ENCODE assay signal across 10 cellular contexts in genomic region chr6:142838821-142839685, GRCh38.
DNase-seq lines count a peak whose midpoint lies in the region; ATAC-seq, FAIRE-seq and TF ChIP-seq lines count a peak whose summit lies in the region.
"Had no signal": no experiment of that assay in that cellular context is flagged by ENCODE, and none has a peak within 500 bp of the region (broad histone marks: within the 10 kb centered on the region; RNA-seq: fewer than 3 reads in every experiment).

No MANE protein-coding gene starts in this region.

- in situ Hi-C loops in HepG2 (cut with HindIII; ENCODE audit: extremely low pct_ligation_motif_present, low pct_unique_long_range_greater_than_20kb): no loop called here

- H3K27ac ChIP-seq in CD4-positive, alpha-beta T cell (ENCODE audit: low read depth, low read length): peak overlapping the region; percentile 47
- H3K27ac ChIP-seq in HepG2 (ENCODE audit: extremely low read length, insufficient read depth, low read length): peak overlapping the region; percentile 46
- H3K27ac ChIP-seq in tibial artery: no peak overlapping the region

- no peak overlapping the region for H2AFZ ChIP-seq in HepG2 (ENCODE audit: low read length)

- TF ChIP-seq CTCF in CD4-positive, alpha-beta T cell (IDR thresholded peaks at IDR 0.05): no peak
- TF ChIP-seq CTCF in HFFc6 (IDR thresholded peaks at IDR 0.05) (no peak), HepG2 (CRISPR knock-in tag; IDR thresholded peaks at IDR 0.05) (no peak), tibial artery (IDR thresholded peaks at IDR 0.05) (no peak)

- TF ChIP-seq EP300 in HepG2 (IDR thresholded peaks at IDR 0.05; ENCODE audit: low read depth in 2 of 2, low read length in 2 of 2) (peak in 1 of 2 experiments; percentile 35; a peak in 1 of 4 replicates), HepG2 (CRISPR knock-in tag; IDR thresholded peaks at IDR 0.05; ENCODE audit: borderline replicate concordance) (no peak)

- peaks cover 25% of the 10 kb centered on the region for H3K36me3 Mint-ChIP-seq in CD4-positive, alpha-beta T cell (ENCODE audit: low read depth)
- H3K36me3 Mint-ChIP-seq in HFFc6 (ENCODE audit: low read depth): peaks cover 9% of the 10 kb centered on the region; the same call in 1 of the 2 replicates
- H3K36me3 Mint-ChIP-seq in activated naive CD4-positive, alpha-beta T cell treated with anti-CD3 and anti-CD28 coated beads, Interleukin-2, amount 50 U/mL, for 72 hours: peaks cover 0 to 15% of the 10 kb centered on the region in 2 donors

- TF ChIP-seq RAD21 in HepG2 (CRISPR knock-in tag; IDR thresholded peaks at IDR 0.05): no peak

- POLR2A ChIA-PET in CD4-positive, alpha-beta T cell (lab: Charles Lee): interaction anchor here (1.0 to 11.3 kb wide), 9 partner anchors 9 to 107 kb away, joined by 3 to 323 read pairs (median 3); no protein-coding TSS in a partner anchor
- POLR2A ChIA-PET in HepG2 (lab: Yijun Ruan, JAX): interaction anchor here (1.1 to 1.5 kb wide), 2 partner anchors 88 to 107 kb away, joined by 4 read pairs; no protein-coding TSS in a partner anchor

- no peaks in the 10 kb centered on the region for H3K27me3 Mint-ChIP-seq in CD4-positive, alpha-beta T cell
- H3K27me3 Mint-ChIP-seq in HFFc6 (ENCODE audit: insufficient read depth): no peaks in the 10 kb centered on the region

- 0 out of 4 replicates have a peak, but pooled peaks of 1 of the 2 experiments have one; percentile 18 for TF ChIP-seq POLR2A in HepG2 (IDR thresholded peaks at IDR 0.05; ENCODE audit: insufficient read depth in 1 of 2, low read depth in 2 of 2, low read length in 2 of 2)

- intact Hi-C loops in CD4-positive, alpha-beta T cell (cut with DNase I, micrococcal nuclease): no loop called here
- intact Hi-C loops in HepG2 (cut with micrococcal nuclease; ENCODE audit: unreplicated experiment) (no loop called here), tibial artery (cut with DNase I; ENCODE audit: low total_unique reads) (no loop called here)

- H3K36me3 ChIP-seq in HepG2 (replicated peaks in 1 of 2; ENCODE audit: control insufficient read depth in 1 of 2, insufficient read depth in 2 of 2, low read length in 2 of 2) (no peaks in the 10 kb centered on the region), tibial artery (no peaks in the 10 kb centered on the region)

- ATAC-seq in CD4-positive, alpha-beta T cell (ENCODE audit: poor library complexity): no peak
- ATAC-seq in activated naive CD4-positive, alpha-beta T cell treated with anti-CD3 and anti-CD28 coated beads, Interleukin-2, amount 50 U/mL, for 72 hours: peak in 1 of 2 donors; percentile 23
- ATAC-seq in HepG2: peak; percentile 95

- no TSS peak for BruUV-seq in HepG2 (replicated peaks; lab: Mats Ljungman, UMichigan)

- no peaks in the 10 kb centered on the region for H3K9me3 ChIP-seq in CD4-positive, alpha-beta T cell (ENCODE audit: control insufficient read depth, low read length)
- no peaks in the 10 kb centered on the region for H3K9me3 ChIP-seq in HepG2 (ENCODE audit: low read length)
- no peaks in the 10 kb centered on the region for H3K9me3 ChIP-seq in tibial artery

- H3K4me2 ChIP-seq in HepG2 (ENCODE audit: low read depth, low read length): peak overlapping the region; percentile 52

- H3K79me2 ChIP-seq in HepG2 (ENCODE audit: insufficient read depth, low read length): no peaks in the 10 kb centered on the region

- peak overlapping the region; percentile 65 for H3K4me3 Mint-ChIP-seq in CD4-positive, alpha-beta T cell
- peak overlapping the region; percentile 39; the same call in 1 of the 2 replicates for H3K4me3 Mint-ChIP-seq in HFFc6

- WGBS in HepG2 (ENCODE audit: low lambda C conversion rate): 46% methylated on average over 7 of the region's 7 CpGs

- H3K4me1 ChIP-seq in HepG2 (ENCODE audit: insufficient read depth, low read length) (peaks cover 38% of the 10 kb centered on the region), tibial artery (peaks cover 0 to 47% (median 5%) of the 10 kb centered on the region in 4 donors)

- peak overlapping the region in 2 of 3 experiments; percentile 2; a peak in 1 of 6 replicates for H3K4me3 ChIP-seq in HepG2 (replicated peaks in 1 of 3; ENCODE audit: insufficient read depth in 1 of 3, low read depth in 2 of 3, low read length in 3 of 3)
- no peak overlapping the region for H3K4me3 ChIP-seq in tibial artery

- no peaks in the 10 kb centered on the region for H4K20me1 ChIP-seq in HepG2 (ENCODE audit: insufficient read depth, low read length)

- peaks cover 85% of the 10 kb centered on the region for H3K4me1 Mint-ChIP-seq in CD4-positive, alpha-beta T cell (ENCODE audit: low read depth)
- H3K4me1 Mint-ChIP-seq in HFFc6 (ENCODE audit: low read depth): peaks cover 79% of the 10 kb centered on the region

- CTCF ChIA-PET in CD4-positive, alpha-beta T cell (lab: Charles Lee): interaction anchor here (0.8 kb wide), 1 partner anchor 113 kb away, joined by 3 read pairs; no protein-coding TSS in a partner anchor
- CTCF ChIA-PET in HepG2 (lab: Yijun Ruan, JAX; ENCODE audit: low intra/inter-chr PET ratio, low total read pairs): no interaction called here

- H3K9me3 Mint-ChIP-seq in CD4-positive, alpha-beta T cell: no peaks in the 10 kb centered on the region
- no peaks in the 10 kb centered on the region for H3K9me3 Mint-ChIP-seq in HFFc6
- no peaks in the 10 kb centered on the region for H3K9me3 Mint-ChIP-seq in activated naive CD4-positive, alpha-beta T cell treated with anti-CD3 and anti-CD28 coated beads, Interleukin-2, amount 50 U/mL, for 72 hours

- 0 out of 2 replicates have a peak overlapping the region, but pooled peaks have one; percentile 0 for H3K9ac ChIP-seq in HepG2 (ENCODE audit: insufficient read depth, low read depth, low read length)

- peak overlapping the region; percentile 80 for H3K27ac Mint-ChIP-seq in CD4-positive, alpha-beta T cell
- peak overlapping the region; percentile 64 for H3K27ac Mint-ChIP-seq in HFFc6
- peak overlapping the region; percentile 81 to 88 for H3K27ac Mint-ChIP-seq in activated naive CD4-positive, alpha-beta T cell treated with anti-CD3 and anti-CD28 coated beads, Interleukin-2, amount 50 U/mL, for 72 hours

- FAIRE-seq in HepG2 (lab: Jason Lieb, UNC): no peak

- DNase-seq in CD4-positive, alpha-beta T cell: no peak
- DNase-seq in HFFc6 (peak; percentile 54), HepG2 (ENCODE audit: low spot score) (peak; percentile 73), cortex of kidney (lab: John Stamatoyannopoulos, UW) (no peak), mesenteric fat pad (ENCODE audit: low spot score) (no peak), DMS79 (lab: John Stamatoyannopoulos, UW) (no peak), tibial artery (no peak)
- no peak for DNase-seq in activated naive CD4-positive, alpha-beta T cell treated with anti-CD3 and anti-CD28 coated beads, Interleukin-2, amount 50 U/mL, for 72 hours (ENCODE audit: low spot score in 2 of 2)
- DNase-seq: DND-41, Right ventricle myocardium superior had no signal

- H3K27me3 ChIP-seq in CD4-positive, alpha-beta T cell (ENCODE audit: control insufficient read depth, insufficient read depth, low read length): no peaks in the 10 kb centered on the region
- H3K27me3 ChIP-seq in HepG2 (ENCODE audit: control insufficient read depth in 1 of 2, insufficient read depth in 2 of 2, low read length in 2 of 2) (no peaks in the 10 kb centered on the region), tibial artery (no peaks in the 10 kb centered on the region)

TF ChIP-seq in HepG2, 621 proteins besides CTCF, POLR2A, EP300 and RAD21 (continues in another document):
- TF ChIP-seq RNF2 (conservative IDR thresholded peaks at IDR 0.05; ENCODE audit: low read depth) (no peak), ZMYM4 (CRISPR knock-in tag; IDR thresholded peaks at IDR 0.05) (peak; percentile 36; the same call in 1 of the 2 replicates), CEBPB (IDR thresholded peaks at IDR 0.05; ENCODE audit: borderline replicate concordance, low read depth, low read length) (peak; percentile 52; the same call in 1 of the 2 replicates), FOSL2 (CRISPR knock-in tag; IDR thresholded peaks at IDR 0.05) (peak; percentile 62), MAFF (IDR thresholded peaks at IDR 0.05; ENCODE audit: low read depth, low read length) (peak; percentile 67), MAFK (conservative IDR thresholded peaks at IDR 0.05 in 1 of 2, IDR thresholded peaks at IDR 0.05 in 1 of 2; ENCODE audit: low read length in 2 of 2) (peak; percentile 50 to 58; a peak in 3 of 4 replicates), ZNF138 (CRISPR knock-in tag; IDR thresholded peaks at IDR 0.05; ENCODE audit: low read depth) (no peak), SALL1 (CRISPR knock-in tag; IDR thresholded peaks at IDR 0.05) (peak; percentile 21; the same call in 1 of the 2 replicates), ZMAT3 (CRISPR knock-in tag; conservative IDR thresholded peaks at IDR 0.05) (0 out of 2 replicates have a peak, but pooled peaks have one; percentile 33), CEBPG (CRISPR knock-in tag; IDR thresholded peaks at IDR 0.05) (peak; percentile 41; the same call in 1 of the 2 replicates), NFE2L2 (IDR thresholded peaks at IDR 0.05; ENCODE audit: low read length) (peak; percentile 91), ZNF879 (CRISPR knock-in tag; IDR thresholded peaks at IDR 0.05) (no peak), CREB1 (IDR thresholded peaks at IDR 0.05) (no peak), CREB1 (CRISPR knock-in tag; IDR thresholded peaks at IDR 0.05) (0 out of 2 replicates have a peak, but pooled peaks have one; percentile 38)

Comparison
In these comparisons a context has a peak if more than half of its experiments do, and no peak if none do; other contexts are left out.
1. DNase-seq: peak in HFFc6 (single experiment) and HepG2 (single experiment); none in CD4-positive, alpha-beta T cell (0 of 10), activated naive CD4-positive, alpha-beta T cell treated with anti-CD3 and anti-CD28 coated beads, Interleukin-2, amount 50 U/mL, for 72 hours (0 of 2), cortex of kidney (single experiment), mesenteric fat pad (single experiment), DMS79 (single experiment) and tibial artery (0 of 2).
2. H3K27ac ChIP-seq: peak in CD4-positive, alpha-beta T cell (single experiment) and HepG2 (single experiment); none in tibial artery (0 of 2).
3. H3K4me3 ChIP-seq: peak in HepG2 (2 of 3); none in tibial artery (0 of 2).
4. Peak in every context shown above with its lines, with median percentiles within 50 percentile points of each other: H3K27ac Mint-ChIP-seq.